8 cellular contexts compared by ENCODE assay signal in genomic region chr12:114166360-114166759, GRCh38.
DNase-seq lines count a peak whose midpoint lies in the region; ATAC-seq and TF ChIP-seq lines count a peak whose summit lies in the region.

No MANE protein-coding gene starts in this region.

- CTCF ChIA-PET in activated CD8-positive, alpha-beta memory T cell treated with anti-CD3 and anti-CD28 coated beads, Interleukin-2, amount 10 ng/mL, durations not matched to agents 7 days and 5 days (lab: Charles Lee), result interaction anchor here (0.8 to 1.6 kb wide), 4 partner anchors 15 to 342 kb away, joined by 3 to 5 read pairs (median 3); no protein-coding TSS in a partner anchor

- peak; percentile 58 for TF ChIP-seq CTCF in GM12873 (IDR thresholded peaks at IDR 0.05; ENCODE audit: insufficient read depth, low read depth, low read length, missing control alignments)
- TF ChIP-seq CTCF in esophagus muscularis mucosa (IDR thresholded peaks at IDR 0.05), result peak; percentile 46 to 67 (median 53)

- no peak for TF ChIP-seq EP300 in esophagus muscularis mucosa (IDR thresholded peaks at IDR 0.05)

- H3K4me3 ChIP-seq in esophagus muscularis mucosa (no peak overlapping the region), MG63 (no peak overlapping the region)

- no peak overlapping the region for H3K27ac ChIP-seq in esophagus muscularis mucosa (replicated peaks in 1 of 4)

- H3K4me3 Mint-ChIP-seq in activated CD8-positive, alpha-beta memory T cell treated with anti-CD3 and anti-CD28 coated beads, Interleukin-2, amount 10 ng/mL, durations not matched to agents 7 days and 5 days, result no peak overlapping the region

- H3K36me3 ChIP-seq in esophagus muscularis mucosa (no peaks in the 10 kb centered on the region), MG63 (no peaks in the 10 kb centered on the region)

- H3K4me1 ChIP-seq in esophagus muscularis mucosa, result no peaks in the 10 kb centered on the region

- 33% methylated on average over 7 of the region's 7 CpGs for WGBS in esophagus muscularis mucosa

- H3K27ac Mint-ChIP-seq in activated CD8-positive, alpha-beta memory T cell treated with anti-CD3 and anti-CD28 coated beads, Interleukin-2, amount 10 ng/mL, durations not matched to agents 7 days and 5 days, result no peak overlapping the region

- TF ChIP-seq POLR2A in esophagus muscularis mucosa (IDR thresholded peaks at IDR 0.05; ENCODE audit: low read depth), result no peak

- DNase-seq in NCI-H460 (ENCODE audit: extremely low read depth, low read depth), result peak; percentile 6
- DNase-seq in esophagus muscularis mucosa (ENCODE audit: extremely low spot score), result no peak
- DNase-seq in pons (ENCODE audit: low spot score), result peak; percentile 77
- DNase-seq in cortex of kidney (lab: John Stamatoyannopoulos, UW), result no peak
- no peak for DNase-seq in MG63
- DNase-seq in activated CD8-positive, alpha-beta memory T cell treated with anti-CD3 and anti-CD28 coated beads, Interleukin-2, amount 10 ng/mL, durations not matched to agents 7 days and 5 days, result no peak

- no peaks in the 10 kb centered on the region for H3K4me1 Mint-ChIP-seq in activated CD8-positive, alpha-beta memory T cell treated with anti-CD3 and anti-CD28 coated beads, Interleukin-2, amount 10 ng/mL, durations not matched to agents 7 days and 5 days

- H3K9me3 ChIP-seq in esophagus muscularis mucosa (no peaks in the 10 kb centered on the region), MG63 (0 out of 2 replicates have a peak, but pooled peaks cover 2% of the 10 kb centered on the region)

- no peaks in the 10 kb centered on the region for H3K9me3 Mint-ChIP-seq in activated CD8-positive, alpha-beta memory T cell treated with anti-CD3 and anti-CD28 coated beads, Interleukin-2, amount 10 ng/mL, durations not matched to agents 7 days and 5 days (ENCODE audit: low read depth)

- intact Hi-C loops in esophagus muscularis mucosa (cut with DNase I), result loop anchor here (2.0 to 5.0 kb wide), 2 partner anchors 311 to 342 kb away; no protein-coding TSS in a partner anchor

- no peaks in the 10 kb centered on the region for H3K36me3 Mint-ChIP-seq in activated CD8-positive, alpha-beta memory T cell treated with anti-CD3 and anti-CD28 coated beads, Interleukin-2, amount 10 ng/mL, durations not matched to agents 7 days and 5 days

- H3K27me3 Mint-ChIP-seq in activated CD8-positive, alpha-beta memory T cell treated with anti-CD3 and anti-CD28 coated beads, Interleukin-2, amount 10 ng/mL, durations not matched to agents 7 days and 5 days, result no peaks in the 10 kb centered on the region

- no peak for ATAC-seq in GM21786 (IDR thresholded peaks at IDR 0.05; ENCODE audit: unreplicated experiment)
- no peak for ATAC-seq in activated CD8-positive, alpha-beta memory T cell treated with anti-CD3 and anti-CD28 coated beads, Interleukin-2, amount 10 ng/mL, durations not matched to agents 7 days and 5 days

- peaks cover 0 to 11% (median 0%) of the 10 kb centered on the region in 4 donors for H3K27me3 ChIP-seq in esophagus muscularis mucosa
- H3K27me3 ChIP-seq in MG63, result no peaks in the 10 kb centered on the region

Comparison
In these comparisons a context has a peak if more than half of its experiments do, and no peak if none do; other contexts are left out.
1. DNase-seq: peak in NCI-H460 (single experiment) and pons (single experiment); none in esophagus muscularis mucosa (single experiment), cortex of kidney (single experiment), MG63 (single experiment) and activated CD8-positive, alpha-beta memory T cell treated with anti-CD3 and anti-CD28 coated beads, Interleukin-2, amount 10 ng/mL, durations not matched to agents 7 days and 5 days (single experiment).